In genomic region chr6:52416629-52417151, GRCh38 we compare ENCODE assay signal across 8 cellular contexts. TPM values are rescaled to one million over a fixed set of nuclear protein-coding genes. Genes with fewer than 3 reads are reported as not detected.
DNase-seq lines count a peak whose midpoint lies in the region; ATAC-seq and TF ChIP-seq lines count a peak whose summit lies in the region.

No MANE protein-coding gene starts in this region.

- ATAC-seq in esophagus mucosa: peak; percentile 58
- peak in 1 of 2 donors; percentile 14 for ATAC-seq in naive thymus-derived CD8-positive, alpha-beta T cell
- no peak for ATAC-seq in GM21367 (IDR thresholded peaks at IDR 0.05; ENCODE audit: unreplicated experiment)
- no peak for ATAC-seq in GM18505 (IDR thresholded peaks at IDR 0.05; ENCODE audit: unreplicated experiment)

- POLR2A ChIA-PET in A673 (lab: Charles Lee; ENCODE audit: low non-redundant PET): no interaction called here
- POLR2A ChIA-PET in naive thymus-derived CD8-positive, alpha-beta T cell (lab: Charles Lee): interaction anchor here (1.1 kb wide), 1 partner anchor 131 kb away, joined by 4 read pairs; no protein-coding TSS in a partner anchor

- no peak overlapping the region for H3K4me3 ChIP-seq in A673 (ENCODE audit: low read depth, low read length, poor library complexity, severe bottlenecking)

- peak overlapping the region; percentile 18 for H3K27ac ChIP-seq in A673 (ENCODE audit: low read depth, low read length, poor library complexity, severe bottlenecking)

- H3K36me3 ChIP-seq in A673 (ENCODE audit: insufficient read depth, low read length, poor library complexity, severe bottlenecking): no peaks in the 10 kb centered on the region

- CTCF ChIA-PET in A673 (lab: Charles Lee): no interaction called here

- H3K9me3 Mint-ChIP-seq in naive thymus-derived CD8-positive, alpha-beta T cell: no peaks in the 10 kb centered on the region

- peaks cover 28% of the 10 kb centered on the region for H3K4me1 ChIP-seq in A673 (ENCODE audit: insufficient read depth, low read length, poor library complexity, severe bottlenecking)

- in situ Hi-C loops in SK-MEL-5 (cut with HindIII; ENCODE audit: low pct_unique_long_range_greater_than_20kb, low sequenced_read_pairs): loop anchor here (25.0 kb wide), 1 partner anchor 246 kb away; the partner anchor contains the start of gene TMEM14A

- H3K9me3 ChIP-seq in A673 (ENCODE audit: low read depth, low read length, poor library complexity, severe bottlenecking): no peaks in the 10 kb centered on the region

- H3K27me3 Mint-ChIP-seq in naive thymus-derived CD8-positive, alpha-beta T cell: no peaks in the 10 kb centered on the region

- TF ChIP-seq POLR2A in GM18505 (IDR thresholded peaks at IDR 0.05; ENCODE audit: borderline replicate concordance, extremely low read depth, insufficient read depth, insufficient read length): no peak

- peaks cover 15 to 45% (median 21%) of the 10 kb centered on the region in 4 donors for H3K4me1 Mint-ChIP-seq in naive thymus-derived CD8-positive, alpha-beta T cell

- no peaks in the 10 kb centered on the region for H3K36me3 Mint-ChIP-seq in naive thymus-derived CD8-positive, alpha-beta T cell

- peak; percentile 84 for TF ChIP-seq CTCF in A673 (conservative IDR thresholded peaks at IDR 0.05; ENCODE audit: low read depth, low read length)

- intact Hi-C loops in A673 (cut with micrococcal nuclease; ENCODE audit: unreplicated experiment): loop anchor here (1.0 kb wide), 2 partner anchors 182 to 248 kb away; no protein-coding TSS in a partner anchor

- DNase-seq in A673 (ENCODE audit: low spot score) (peak; percentile 80), ELF-1 (ENCODE audit: low read depth, low spot score) (peak; percentile 86), NAMALWA (ENCODE audit: low spot score) (peak; percentile 89), SK-MEL-5 (ENCODE audit: low read depth, low spot score) (peak; percentile 72)
- peak in 7 of 10 donors; percentile 45 to 80 (median 69) for DNase-seq in naive thymus-derived CD8-positive, alpha-beta T cell

- H3K27ac Mint-ChIP-seq in naive thymus-derived CD8-positive, alpha-beta T cell: peak overlapping the region in 7 of 10 donors; percentile 13 to 68 (median 56)

- no peaks in the 10 kb centered on the region for H3K27me3 ChIP-seq in A673 (replicated peaks; ENCODE audit: insufficient read depth, low read depth, low read length, poor library complexity)

- BruUV-seq in A673 (replicated peaks; lab: Mats Ljungman, UMichigan): no TSS peak

- peak overlapping the region in 2 of 10 donors; percentile 24 to 29 for H3K4me3 Mint-ChIP-seq in naive thymus-derived CD8-positive, alpha-beta T cell

RNA-seq across cellular contexts. Expression of gene EFHC1, which starts 3.5 kb away (rescaled TPM):
- total RNA-seq in A673 (2021) (16.9 and 25.7 TPM in 2 replicates), esophagus mucosa (10.8 TPM)
- total RNA-seq in SK-MEL-5 (2014; rRNA removed; shearing (Covaris generic)): 14.1 and 23.7 TPM in 2 replicates
- 6.0 and 12.0 TPM in 2 replicates for polyA plus RNA-seq in SK-MEL-5 (2015; cell fraction: cytosol; rRNA removed)
- polyA plus RNA-seq in SK-MEL-5 (2015; cell fraction: nucleus; rRNA removed): 259 and 284 TPM in 2 replicates
- 10 to 100 TPM; 13.0 to 15.5 TPM for total RNA-seq in naive thymus-derived CD8-positive, alpha-beta T cell
- polyA plus RNA-seq in naive thymus-derived CD8-positive, alpha-beta T cell: 1 to 10 TPM; 2.5 to 5.1 (median 2.9) TPM

RNA-seq across cellular contexts. Expression of gene PAQR8, which starts 54.7 kb away (rescaled TPM):
- 1.5 and 3.8 TPM in 2 replicates for total RNA-seq in A673 (2021)
- total RNA-seq in SK-MEL-5 (2014; rRNA removed; shearing (Covaris generic)): 25.7 and 25.8 TPM in 2 replicates
- 27.8 and 34.8 TPM in 2 replicates for polyA plus RNA-seq in SK-MEL-5 (2015; cell fraction: cytosol; rRNA removed)
- polyA plus RNA-seq in SK-MEL-5 (2015; cell fraction: nucleus; rRNA removed): 8.2 and 9.4 TPM in 2 replicates
- total RNA-seq in esophagus mucosa: 3.5 TPM
- 10 to 100 TPM; 28.9 to 31.7 TPM for total RNA-seq in naive thymus-derived CD8-positive, alpha-beta T cell
- polyA plus RNA-seq in naive thymus-derived CD8-positive, alpha-beta T cell: 10 to 100 TPM; 14.3 to 35.0 (median 30.6) TPM
